ENCODE assay signal across 1 cellular context in genomic region chr20:50694379-50695143, GRCh38.
TF ChIP-seq lines count a peak whose summit lies in the region.

No MANE protein-coding gene starts in this region.

TF ChIP-seq in HepG2, 621 proteins besides CTCF, POLR2A, EP300 and RAD21 (continued from another document and continues in another):
- TF ChIP-seq PCBP2 (optimal IDR thresholded peaks at IDR 0.05; ENCODE audit: low read depth, low read length, poor library complexity, severe bottlenecking) (no peak), CREB1 (IDR thresholded peaks at IDR 0.05) (no peak), CREB1 (CRISPR knock-in tag; IDR thresholded peaks at IDR 0.05) (0 out of 2 replicates have a peak, but pooled peaks have one; percentile 18), KIAA2018 (CRISPR knock-in tag; IDR thresholded peaks at IDR 0.05; ENCODE audit: borderline replicate concordance) (no peak), ZBTB39 (CRISPR knock-in tag; IDR thresholded peaks at IDR 0.05) (no peak), KDM3A (CRISPR knock-in tag; IDR thresholded peaks at IDR 0.05; ENCODE audit: low read depth) (no peak), KLF13 (CRISPR knock-in tag; IDR thresholded peaks at IDR 0.05) (no peak), TAF15 (IDR thresholded peaks at IDR 0.05; ENCODE audit: low read depth, low read length, poor library complexity, severe bottlenecking) (no peak), ZNF558 (CRISPR knock-in tag; IDR thresholded peaks at IDR 0.05; ENCODE audit: borderline replicate concordance) (no peak), ELF1 (CRISPR knock-in tag; IDR thresholded peaks at IDR 0.05) (no peak), ADNP (CRISPR knock-in tag; IDR thresholded peaks at IDR 0.05) (0 out of 2 replicates have a peak, but pooled peaks have one; percentile 55), REXO4 (CRISPR knock-in tag; IDR thresholded peaks at IDR 0.05; ENCODE audit: borderline replicate concordance) (no peak), KAT8 (CRISPR knock-in tag; IDR thresholded peaks at IDR 0.05) (no peak), ZNF362 (CRISPR knock-in tag; IDR thresholded peaks at IDR 0.05; ENCODE audit: borderline replicate concordance) (no peak; the same call in 1 of the 2 replicates), GATAD2A (CRISPR knock-in tag; IDR thresholded peaks at IDR 0.05) (peak; percentile 59), PLRG1 (conservative IDR thresholded peaks at IDR 0.05) (no peak), KLF15 (CRISPR knock-in tag; IDR thresholded peaks at IDR 0.05; ENCODE audit: borderline replicate concordance) (no peak), HNF4G (IDR thresholded peaks at IDR 0.05; ENCODE audit: borderline replicate concordance, low read depth, low read length) (peak; percentile 33; the same call in 1 of the 2 replicates), HNF4G (CRISPR knock-in tag; IDR thresholded peaks at IDR 0.05; ENCODE audit: borderline replicate concordance, low read depth) (no peak), ZNF460 (CRISPR knock-in tag; IDR thresholded peaks at IDR 0.05; ENCODE audit: borderline replicate concordance) (peak; percentile 59; the same call in 1 of the 2 replicates), ZNF770 (CRISPR knock-in tag; IDR thresholded peaks at IDR 0.05) (peak; percentile 95), ZNF337 (CRISPR knock-in tag; IDR thresholded peaks at IDR 0.05; ENCODE audit: borderline replicate concordance, low read depth) (no peak), ZNF75D (CRISPR knock-in tag; IDR thresholded peaks at IDR 0.05; ENCODE audit: borderline replicate concordance) (no peak), SNAPC4 (CRISPR knock-in tag; IDR thresholded peaks at IDR 0.05) (no peak), ZNF230 (CRISPR knock-in tag; IDR thresholded peaks at IDR 0.05) (no peak), ATF4 (CRISPR knock-in tag; IDR thresholded peaks at IDR 0.05) (0 out of 4 replicates have a peak, but pooled peaks of 1 of the 2 experiments have one; percentile 32), ZNF512 (CRISPR knock-in tag; IDR thresholded peaks at IDR 0.05) (peak; percentile 79), ZNF530 (CRISPR knock-in tag; IDR thresholded peaks at IDR 0.05; ENCODE audit: low read depth) (no peak), ZMYM3 (CRISPR knock-in tag; IDR thresholded peaks at IDR 0.05) (peak; percentile 80), PHF21A (CRISPR knock-in tag; IDR thresholded peaks at IDR 0.05) (no peak), HNF4A (CRISPR knock-in tag; IDR thresholded peaks at IDR 0.05) (peak; percentile 68), TFAP4 (IDR thresholded peaks at IDR 0.05; ENCODE audit: borderline replicate concordance, low read depth) (0 out of 2 replicates have a peak, but pooled peaks have one; percentile 36)
